Comparison of ENCODE assay signal across 1 cellular context in the genomic region with DNA sequence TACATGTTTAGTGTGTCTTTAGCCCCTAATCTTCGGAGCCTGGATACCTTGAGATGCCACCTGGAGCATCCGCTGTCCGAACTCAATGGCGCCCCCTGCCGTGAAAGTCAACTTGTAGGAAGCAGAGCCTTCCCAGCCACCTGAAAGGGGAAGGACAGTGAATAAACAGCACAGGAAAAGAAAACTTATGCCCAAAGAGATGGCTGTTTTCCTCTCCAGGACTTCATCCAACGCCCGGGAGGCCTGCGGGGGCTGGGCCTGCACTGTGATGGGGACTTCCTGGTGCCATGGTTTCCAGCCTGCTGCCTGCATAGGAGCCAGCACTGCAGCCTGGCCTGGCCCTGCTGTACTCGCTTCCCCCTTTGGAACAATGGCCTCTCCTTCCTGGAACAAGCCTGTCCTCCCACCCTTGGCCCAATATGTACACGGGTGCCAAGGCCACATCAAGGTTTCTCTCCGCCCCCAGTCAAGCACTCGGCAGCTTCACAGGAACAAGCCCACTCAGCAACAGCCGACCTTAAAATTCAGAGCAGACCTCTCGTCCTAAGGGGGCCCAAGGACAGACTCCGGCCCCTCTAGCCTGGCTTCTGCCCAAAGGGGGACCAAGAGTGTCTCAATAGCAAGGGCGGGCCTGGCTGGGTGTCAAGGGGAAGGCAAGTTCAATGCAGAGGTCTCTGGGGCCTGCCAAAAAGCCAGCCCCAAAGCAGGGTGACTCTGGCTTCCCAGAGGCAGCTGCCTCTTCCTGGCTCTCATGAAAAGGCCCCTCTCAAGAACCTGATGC.
TF ChIP-seq lines count a peak whose summit lies in the region.

No MANE protein-coding gene starts in this region.

TF ChIP-seq in HepG2, 621 proteins besides CTCF, POLR2A, EP300 and RAD21 (continues in another document):
- TF ChIP-seq ZNF3 (CRISPR knock-in tag; IDR thresholded peaks at IDR 0.05) (no peak), ZNF644 (CRISPR knock-in tag; IDR thresholded peaks at IDR 0.05; ENCODE audit: low read depth) (no peak; the same call in 1 of the 2 replicates), FOXJ3 (CRISPR knock-in tag; IDR thresholded peaks at IDR 0.05; ENCODE audit: borderline replicate concordance) (peak; percentile 27; the same call in 1 of the 2 replicates), MATR3 (CRISPR knock-in tag; IDR thresholded peaks at IDR 0.05) (no peak), MTA1 (CRISPR knock-in tag; IDR thresholded peaks at IDR 0.05; ENCODE audit: borderline replicate concordance) (peak; percentile 80), ZNF350 (CRISPR knock-in tag; IDR thresholded peaks at IDR 0.05; ENCODE audit: borderline replicate concordance, low read depth) (peak; percentile 26), RBFOX2 (IDR thresholded peaks at IDR 0.05; ENCODE audit: low read depth, low read length) (peak; percentile 28; the same call in 1 of the 2 replicates), NR2C2 (CRISPR knock-in tag; IDR thresholded peaks at IDR 0.05; ENCODE audit: borderline replicate concordance) (peak; percentile 45; the same call in 1 of the 2 replicates), NAIF1 (CRISPR knock-in tag; IDR thresholded peaks at IDR 0.05; ENCODE audit: borderline replicate concordance) (no peak), NR2F2 (IDR thresholded peaks at IDR 0.05; ENCODE audit: borderline replicate concordance, low read depth) (peak; percentile 40; the same call in 1 of the 2 replicates), ZSCAN29 (CRISPR knock-in tag; conservative IDR thresholded peaks at IDR 0.05) (0 out of 2 replicates have a peak, but pooled peaks have one; percentile 42), MED1 (CRISPR knock-in tag; IDR thresholded peaks at IDR 0.05) (peak; percentile 44; the same call in 1 of the 2 replicates), NR2F6 (IDR thresholded peaks at IDR 0.05) (peak; percentile 39; the same call in 1 of the 2 replicates), NR2F6 (CRISPR knock-in tag; IDR thresholded peaks at IDR 0.05) (peak; percentile 27; the same call in 1 of the 2 replicates), ZNF543 (CRISPR knock-in tag; IDR thresholded peaks at IDR 0.05) (peak; percentile 68; the same call in 1 of the 2 replicates), ZNF253 (CRISPR knock-in tag; IDR thresholded peaks at IDR 0.05; ENCODE audit: borderline replicate concordance) (peak; percentile 80; the same call in 1 of the 2 replicates), SOX5 (CRISPR knock-in tag; IDR thresholded peaks at IDR 0.05; ENCODE audit: borderline replicate concordance) (peak; percentile 31; the same call in 1 of the 2 replicates), ZNF629 (CRISPR knock-in tag; conservative IDR thresholded peaks at IDR 0.05) (no peak), ZNF292 (CRISPR knock-in tag; IDR thresholded peaks at IDR 0.05; ENCODE audit: borderline replicate concordance, low read depth) (0 out of 2 replicates have a peak, but pooled peaks have one; percentile 24)
- TF ChIP-seq, protein P1, sequence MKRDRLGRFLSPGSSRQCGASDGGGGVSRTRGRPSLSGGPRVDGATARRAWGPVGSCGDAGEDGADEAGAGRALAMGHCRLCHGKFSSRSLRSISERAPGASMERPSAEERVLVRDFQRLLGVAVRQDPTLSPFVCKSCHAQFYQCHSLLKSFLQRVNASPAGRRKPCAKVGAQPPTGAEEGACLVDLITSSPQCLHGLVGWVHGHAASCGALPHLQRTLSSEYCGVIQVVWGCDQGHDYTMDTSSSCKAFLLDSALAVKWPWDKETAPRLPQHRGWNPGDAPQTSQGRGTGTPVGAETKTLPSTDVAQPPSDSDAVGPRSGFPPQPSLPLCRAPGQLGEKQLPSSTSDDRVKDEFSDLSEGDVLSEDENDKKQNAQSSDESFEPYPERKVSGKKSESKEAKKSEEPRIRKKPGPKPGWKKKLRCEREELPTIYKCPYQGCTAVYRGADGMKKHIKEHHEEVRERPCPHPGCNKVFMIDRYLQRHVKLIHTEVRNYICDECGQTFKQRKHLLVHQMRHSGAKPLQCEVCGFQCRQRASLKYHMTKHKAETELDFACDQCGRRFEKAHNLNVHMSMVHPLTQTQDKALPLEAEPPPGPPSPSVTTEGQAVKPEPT (CRISPR knock-in tag; IDR thresholded peaks at IDR 0.05; ENCODE audit: low read depth) = peak; percentile 74; the same call in 1 of the 2 replicates
- TF ChIP-seq, protein P2, sequence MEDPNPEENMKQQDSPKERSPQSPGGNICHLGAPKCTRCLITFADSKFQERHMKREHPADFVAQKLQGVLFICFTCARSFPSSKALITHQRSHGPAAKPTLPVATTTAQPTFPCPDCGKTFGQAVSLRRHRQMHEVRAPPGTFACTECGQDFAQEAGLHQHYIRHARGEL (CRISPR knock-in tag; IDR thresholded peaks at IDR 0.05) = no peak
- TF ChIP-seq, protein P3, sequence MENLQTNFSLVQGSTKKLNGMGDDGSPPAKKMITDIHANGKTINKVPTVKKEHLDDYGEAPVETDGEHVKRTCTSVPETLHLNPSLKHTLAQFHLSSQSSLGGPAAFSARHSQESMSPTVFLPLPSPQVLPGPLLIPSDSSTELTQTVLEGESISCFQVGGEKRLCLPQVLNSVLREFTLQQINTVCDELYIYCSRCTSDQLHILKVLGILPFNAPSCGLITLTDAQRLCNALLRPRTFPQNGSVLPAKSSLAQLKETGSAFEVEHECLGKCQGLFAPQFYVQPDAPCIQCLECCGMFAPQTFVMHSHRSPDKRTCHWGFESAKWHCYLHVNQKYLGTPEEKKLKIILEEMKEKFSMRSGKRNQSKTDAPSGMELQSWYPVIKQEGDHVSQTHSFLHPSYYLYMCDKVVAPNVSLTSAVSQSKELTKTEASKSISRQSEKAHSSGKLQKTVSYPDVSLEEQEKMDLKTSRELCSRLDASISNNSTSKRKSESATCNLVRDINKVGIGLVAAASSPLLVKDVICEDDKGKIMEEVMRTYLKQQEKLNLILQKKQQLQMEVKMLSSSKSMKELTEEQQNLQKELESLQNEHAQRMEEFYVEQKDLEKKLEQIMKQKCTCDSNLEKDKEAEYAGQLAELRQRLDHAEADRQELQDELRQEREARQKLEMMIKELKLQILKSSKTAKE (CRISPR knock-in tag; IDR thresholded peaks at IDR 0.05; ENCODE audit: borderline replicate concordance) = no peak
- TF ChIP-seq, protein P4, sequence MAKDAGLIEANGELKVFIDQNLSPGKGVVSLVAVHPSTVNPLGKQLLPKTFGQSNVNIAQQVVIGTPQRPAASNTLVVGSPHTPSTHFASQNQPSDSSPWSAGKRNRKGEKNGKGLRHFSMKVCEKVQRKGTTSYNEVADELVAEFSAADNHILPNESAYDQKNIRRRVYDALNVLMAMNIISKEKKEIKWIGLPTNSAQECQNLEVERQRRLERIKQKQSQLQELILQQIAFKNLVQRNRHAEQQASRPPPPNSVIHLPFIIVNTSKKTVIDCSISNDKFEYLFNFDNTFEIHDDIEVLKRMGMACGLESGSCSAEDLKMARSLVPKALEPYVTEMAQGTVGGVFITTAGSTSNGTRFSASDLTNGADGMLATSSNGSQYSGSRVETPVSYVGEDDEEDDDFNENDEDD (CRISPR knock-in tag; IDR thresholded peaks at IDR 0.05; ENCODE audit: borderline replicate concordance) = 0 out of 2 replicates have a peak, but pooled peaks have one; percentile 27
- TF ChIP-seq, protein P5, sequence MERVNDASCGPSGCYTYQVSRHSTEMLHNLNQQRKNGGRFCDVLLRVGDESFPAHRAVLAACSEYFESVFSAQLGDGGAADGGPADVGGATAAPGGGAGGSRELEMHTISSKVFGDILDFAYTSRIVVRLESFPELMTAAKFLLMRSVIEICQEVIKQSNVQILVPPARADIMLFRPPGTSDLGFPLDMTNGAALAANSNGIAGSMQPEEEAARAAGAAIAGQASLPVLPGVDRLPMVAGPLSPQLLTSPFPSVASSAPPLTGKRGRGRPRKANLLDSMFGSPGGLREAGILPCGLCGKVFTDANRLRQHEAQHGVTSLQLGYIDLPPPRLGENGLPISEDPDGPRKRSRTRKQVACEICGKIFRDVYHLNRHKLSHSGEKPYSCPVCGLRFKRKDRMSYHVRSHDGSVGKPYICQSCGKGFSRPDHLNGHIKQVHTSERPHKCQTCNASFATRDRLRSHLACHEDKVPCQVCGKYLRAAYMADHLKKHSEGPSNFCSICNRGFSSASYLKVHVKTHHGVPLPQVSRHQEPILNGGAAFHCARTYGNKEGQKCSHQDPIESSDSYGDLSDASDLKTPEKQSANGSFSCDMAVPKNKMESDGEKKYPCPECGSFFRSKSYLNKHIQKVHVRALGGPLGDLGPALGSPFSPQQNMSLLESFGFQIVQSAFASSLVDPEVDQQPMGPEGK (CRISPR knock-in tag; IDR thresholded peaks at IDR 0.05) = peak; percentile 88
- TF ChIP-seq, protein P6, sequence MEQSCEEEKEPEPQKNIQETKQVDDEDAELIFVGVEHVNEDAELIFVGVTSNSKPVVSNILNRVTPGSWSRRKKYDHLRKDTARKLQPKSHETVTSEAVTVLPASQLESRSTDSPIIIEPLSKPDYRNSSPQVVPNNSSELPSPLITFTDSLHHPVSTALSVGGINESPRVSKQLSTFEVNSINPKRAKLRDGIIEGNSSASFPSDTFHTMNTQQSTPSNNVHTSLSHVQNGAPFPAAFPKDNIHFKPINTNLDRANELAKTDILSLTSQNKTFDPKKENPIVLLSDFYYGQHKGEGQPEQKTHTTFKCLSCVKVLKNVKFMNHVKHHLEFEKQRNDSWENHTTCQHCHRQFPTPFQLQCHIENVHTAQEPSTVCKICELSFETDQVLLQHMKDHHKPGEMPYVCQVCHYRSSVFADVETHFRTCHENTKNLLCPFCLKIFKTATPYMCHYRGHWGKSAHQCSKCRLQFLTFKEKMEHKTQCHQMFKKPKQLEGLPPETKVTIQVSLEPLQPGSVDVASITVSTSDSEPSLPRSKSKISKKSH (CRISPR knock-in tag; IDR thresholded peaks at IDR 0.05; ENCODE audit: borderline replicate concordance) = peak; percentile 56
- TF ChIP-seq, protein P7, sequence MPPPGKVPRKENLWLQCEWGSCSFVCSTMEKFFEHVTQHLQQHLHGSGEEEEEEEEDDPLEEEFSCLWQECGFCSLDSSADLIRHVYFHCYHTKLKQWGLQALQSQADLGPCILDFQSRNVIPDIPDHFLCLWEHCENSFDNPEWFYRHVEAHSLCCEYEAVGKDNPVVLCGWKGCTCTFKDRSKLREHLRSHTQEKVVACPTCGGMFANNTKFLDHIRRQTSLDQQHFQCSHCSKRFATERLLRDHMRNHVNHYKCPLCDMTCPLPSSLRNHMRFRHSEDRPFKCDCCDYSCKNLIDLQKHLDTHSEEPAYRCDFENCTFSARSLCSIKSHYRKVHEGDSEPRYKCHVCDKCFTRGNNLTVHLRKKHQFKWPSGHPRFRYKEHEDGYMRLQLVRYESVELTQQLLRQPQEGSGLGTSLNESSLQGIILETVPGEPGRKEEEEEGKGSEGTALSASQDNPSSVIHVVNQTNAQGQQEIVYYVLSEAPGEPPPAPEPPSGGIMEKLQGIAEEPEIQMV (CRISPR knock-in tag; IDR thresholded peaks at IDR 0.05; ENCODE audit: low read depth) = peak; percentile 76; the same call in 1 of the 2 replicates
- TF ChIP-seq, protein P8, sequence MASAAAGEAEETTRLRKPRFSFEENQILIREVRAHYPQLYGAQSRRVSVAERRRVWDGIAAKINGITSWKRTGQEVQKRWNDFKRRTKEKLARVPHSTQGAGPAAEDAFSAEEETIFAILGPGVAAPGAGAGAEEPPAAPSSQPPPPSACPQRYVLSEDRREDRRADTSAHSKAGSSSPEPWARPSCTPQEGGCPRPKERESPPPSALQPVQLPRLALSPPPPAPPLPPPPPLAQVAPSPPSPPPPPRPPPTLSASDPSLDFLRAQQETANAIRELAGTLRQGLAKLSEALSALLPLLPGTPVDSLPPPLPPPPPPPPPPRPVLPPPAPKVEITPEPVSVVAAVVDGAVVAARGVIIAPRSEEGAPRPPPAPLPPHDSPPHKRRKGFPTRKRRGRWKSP (CRISPR knock-in tag; IDR thresholded peaks at IDR 0.05) = peak; percentile 59
- TF ChIP-seq, protein P9, sequence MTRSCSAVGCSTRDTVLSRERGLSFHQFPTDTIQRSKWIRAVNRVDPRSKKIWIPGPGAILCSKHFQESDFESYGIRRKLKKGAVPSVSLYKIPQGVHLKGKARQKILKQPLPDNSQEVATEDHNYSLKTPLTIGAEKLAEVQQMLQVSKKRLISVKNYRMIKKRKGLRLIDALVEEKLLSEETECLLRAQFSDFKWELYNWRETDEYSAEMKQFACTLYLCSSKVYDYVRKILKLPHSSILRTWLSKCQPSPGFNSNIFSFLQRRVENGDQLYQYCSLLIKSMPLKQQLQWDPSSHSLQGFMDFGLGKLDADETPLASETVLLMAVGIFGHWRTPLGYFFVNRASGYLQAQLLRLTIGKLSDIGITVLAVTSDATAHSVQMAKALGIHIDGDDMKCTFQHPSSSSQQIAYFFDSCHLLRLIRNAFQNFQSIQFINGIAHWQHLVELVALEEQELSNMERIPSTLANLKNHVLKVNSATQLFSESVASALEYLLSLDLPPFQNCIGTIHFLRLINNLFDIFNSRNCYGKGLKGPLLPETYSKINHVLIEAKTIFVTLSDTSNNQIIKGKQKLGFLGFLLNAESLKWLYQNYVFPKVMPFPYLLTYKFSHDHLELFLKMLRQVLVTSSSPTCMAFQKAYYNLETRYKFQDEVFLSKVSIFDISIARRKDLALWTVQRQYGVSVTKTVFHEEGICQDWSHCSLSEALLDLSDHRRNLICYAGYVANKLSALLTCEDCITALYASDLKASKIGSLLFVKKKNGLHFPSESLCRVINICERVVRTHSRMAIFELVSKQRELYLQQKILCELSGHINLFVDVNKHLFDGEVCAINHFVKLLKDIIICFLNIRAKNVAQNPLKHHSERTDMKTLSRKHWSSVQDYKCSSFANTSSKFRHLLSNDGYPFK (CRISPR knock-in tag; IDR thresholded peaks at IDR 0.05; ENCODE audit: borderline replicate concordance) = peak; percentile 52; the same call in 1 of the 2 replicates
